1 cellular context compared by ENCODE assay signal in the genomic region with DNA sequence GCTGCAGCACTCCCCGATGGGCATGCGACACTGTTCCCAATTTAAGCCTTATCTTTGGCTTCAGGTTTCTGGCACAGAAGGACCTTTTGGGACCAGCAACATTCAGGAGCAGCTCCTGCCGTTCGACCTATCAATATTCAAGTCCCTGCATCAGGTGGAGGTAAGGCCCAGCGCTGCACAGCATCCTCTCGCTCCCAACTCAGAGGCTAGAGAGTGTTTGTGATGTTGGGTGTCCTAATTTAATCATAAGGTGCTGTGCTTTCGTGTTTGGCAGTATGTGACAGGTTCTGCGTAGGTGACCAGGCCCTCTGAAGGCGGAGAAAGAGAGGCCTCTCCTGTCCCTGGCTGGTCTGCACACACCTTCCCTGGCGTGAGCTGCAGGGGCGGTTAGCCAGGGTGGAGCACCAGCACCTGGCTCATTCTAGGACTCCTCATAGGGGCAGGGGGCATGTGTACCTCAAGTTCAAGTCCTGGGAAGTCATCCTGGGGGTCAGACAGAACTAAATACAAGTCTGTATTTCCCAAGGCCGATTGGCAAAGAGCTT.
TF ChIP-seq lines count a peak whose summit lies in the region.

No MANE protein-coding gene starts in this region.

TF ChIP-seq in IMR-90, 13 proteins besides CTCF, POLR2A, EP300 and RAD21:
- TF ChIP-seq BHLHE40 (IDR thresholded peaks at IDR 0.05; ENCODE audit: low read depth, low read length) = no peak
